22 cellular contexts compared by ENCODE assay signal in the genomic region with DNA sequence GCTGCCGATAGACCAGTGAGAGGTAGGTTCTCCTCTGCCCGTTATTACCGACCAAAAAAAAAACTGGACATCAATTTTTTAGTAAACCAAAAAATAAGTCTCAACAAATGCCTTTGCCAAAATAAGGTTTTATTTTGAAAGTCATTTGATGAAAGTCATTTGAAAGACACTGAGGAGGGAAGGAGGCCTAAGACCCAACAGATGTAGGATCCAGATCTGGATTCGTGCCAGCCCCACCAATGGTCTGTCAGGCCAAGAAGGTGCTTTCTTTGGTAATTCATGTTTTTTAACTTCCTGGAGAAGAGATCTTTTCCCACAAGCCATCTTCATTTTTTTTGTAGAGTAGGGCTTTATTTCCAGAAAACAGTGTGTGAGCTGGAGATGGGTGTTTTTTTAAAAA.
"Had no signal": no experiment of that assay in that cellular context is flagged by ENCODE, and none has a peak within 500 bp of the region (broad histone marks: within the 10 kb centered on the region; RNA-seq: fewer than 3 reads in every experiment).

No MANE protein-coding gene starts in this region.

- DNase-seq: activated B cell treated with CpG ODN at 0.5 μM for 24 hours; activated CD4-positive, alpha-beta memory T cell treated with anti-CD3 and anti-CD28 coated beads for 36 hours; activated CD4-positive, alpha-beta T cell treated with anti-CD3 and anti-CD28 coated beads for 36 hours; activated CD8-positive, alpha-beta memory T cell treated with anti-CD3 and anti-CD28 coated beads, Interleukin-2, amount 10 ng/mL, durations not matched to agents 7 days and 5 days; activated gamma-delta T cell treated with Interleukin-2 at 50 U/mL for 16 hours; activated T-cell treated with anti-CD3 and anti-CD28 coated beads for 4 hours; aorta; foreskin melanocyte; left ventricle myocardium superior; pancreas; right lobe of liver; small intestine; stimulated activated CD4-positive, alpha-beta T cell treated with anti-CD3 and anti-CD28 coated beads, Interleukin-2, amount 100 ng/mL, for 24 hours; stomach; SW 1271; testis had no signal

- H3K27ac Mint-ChIP-seq: activated CD4-positive, alpha-beta memory T cell treated with anti-CD3 and anti-CD28 coated beads for 36 hours; activated CD4-positive, alpha-beta T cell treated with anti-CD3 and anti-CD28 coated beads for 36 hours; activated CD8-positive, alpha-beta memory T cell treated with anti-CD3 and anti-CD28 coated beads, Interleukin-2, amount 10 ng/mL, durations not matched to agents 7 days and 5 days; activated naive CD4-positive, alpha-beta T cell treated with anti-CD3 and anti-CD28 coated beads, Interleukin-2, amount 50 U/mL, for 24 hours; nephron; stimulated activated effector memory CD8-positive, alpha-beta T cell treated with anti-CD3 and anti-CD28 coated beads, Interleukin-12 subunit alpha, Interleukin-12 subunit beta, amount 100 ng/mL, for 72 hours; type B pancreatic cell had no signal

- H3K4me3 ChIP-seq: pancreas, right lobe of liver, stomach, testis, vagina had no signal

- H3K4me3 Mint-ChIP-seq: activated B cell treated with CpG ODN at 0.5 μM for 24 hours; activated CD4-positive, alpha-beta memory T cell treated with anti-CD3 and anti-CD28 coated beads for 36 hours; activated CD4-positive, alpha-beta T cell treated with anti-CD3 and anti-CD28 coated beads for 36 hours; activated CD8-positive, alpha-beta memory T cell treated with anti-CD3 and anti-CD28 coated beads, Interleukin-2, amount 10 ng/mL, durations not matched to agents 7 days and 5 days; activated naive CD4-positive, alpha-beta T cell treated with anti-CD3 and anti-CD28 coated beads, Interleukin-2, amount 50 U/mL, for 24 hours; brain; nephron; stimulated activated effector memory CD8-positive, alpha-beta T cell treated with anti-CD3 and anti-CD28 coated beads, Interleukin-12 subunit alpha, Interleukin-12 subunit beta, amount 100 ng/mL, for 72 hours; type B pancreatic cell had no signal

- H3K9me3 Mint-ChIP-seq: activated B cell treated with CpG ODN at 0.5 μM for 24 hours; activated CD4-positive, alpha-beta memory T cell treated with anti-CD3 and anti-CD28 coated beads for 36 hours; activated naive CD4-positive, alpha-beta T cell treated with anti-CD3 and anti-CD28 coated beads, Interleukin-2, amount 50 U/mL, for 24 hours; brain; nephron; stimulated activated effector memory CD8-positive, alpha-beta T cell treated with anti-CD3 and anti-CD28 coated beads, Interleukin-12 subunit alpha, Interleukin-12 subunit beta, amount 100 ng/mL, for 72 hours; type B pancreatic cell had no signal

- H3K4me1 Mint-ChIP-seq: activated B cell treated with CpG ODN at 0.5 μM for 24 hours; activated CD4-positive, alpha-beta T cell treated with anti-CD3 and anti-CD28 coated beads for 36 hours; activated CD8-positive, alpha-beta memory T cell treated with anti-CD3 and anti-CD28 coated beads, Interleukin-2, amount 10 ng/mL, durations not matched to agents 7 days and 5 days had no signal

- H3K27me3 Mint-ChIP-seq: activated B cell treated with CpG ODN at 0.5 μM for 24 hours; activated CD4-positive, alpha-beta memory T cell treated with anti-CD3 and anti-CD28 coated beads for 36 hours; activated CD4-positive, alpha-beta T cell treated with anti-CD3 and anti-CD28 coated beads for 36 hours; activated CD8-positive, alpha-beta memory T cell treated with anti-CD3 and anti-CD28 coated beads, Interleukin-2, amount 10 ng/mL, durations not matched to agents 7 days and 5 days; activated naive CD4-positive, alpha-beta T cell treated with anti-CD3 and anti-CD28 coated beads, Interleukin-2, amount 50 U/mL, for 24 hours; brain; type B pancreatic cell had no signal

- H3K27ac ChIP-seq: pancreas, right lobe of liver, testis, vagina had no signal

- ATAC-seq: activated CD4-positive, alpha-beta T cell treated with anti-CD3 and anti-CD28 coated beads for 36 hours; activated CD8-positive, alpha-beta memory T cell treated with anti-CD3 and anti-CD28 coated beads, Interleukin-2, amount 10 ng/mL, durations not matched to agents 7 days and 5 days; left ventricle myocardium superior; pancreas; right lobe of liver; stimulated activated effector memory CD8-positive, alpha-beta T cell treated with anti-CD3 and anti-CD28 coated beads, Interleukin-12 subunit alpha, Interleukin-12 subunit beta, amount 100 ng/mL, for 72 hours had no signal

- H3K27me3 ChIP-seq: pancreas, right lobe of liver, stomach, testis, vagina had no signal

- H3K4me1 ChIP-seq: pancreas had no signal

- H3K9me3 ChIP-seq: pancreas, right lobe of liver, stomach, testis, vagina had no signal
